ENCODE assay signal across 8 cellular contexts in genomic region chr20:45880988-45881788, GRCh38. TPM values are rescaled to one million over a fixed set of nuclear protein-coding genes. Genes with fewer than 3 reads are reported as not detected.
DNase-seq lines count a peak whose midpoint lies in the region; ATAC-seq, FAIRE-seq and TF ChIP-seq lines count a peak whose summit lies in the region.

TSS of gene ZSWIM1 (plus strand) at chr20:45881227. CDS start at chr20:45882593, 1,366 bp downstream.

- ATAC-seq in HG02763 (IDR thresholded peaks at IDR 0.05; ENCODE audit: unreplicated experiment), result peak; percentile 95
- peak; percentile 94 for ATAC-seq in activated naive CD8-positive, alpha-beta T cell treated with anti-CD3 and anti-CD28 coated beads, Interleukin-2, amount 50 U/mL, for 24 hours
- ATAC-seq in pancreas, result peak; percentile 99

- no peaks in the 10 kb centered on the region for H4K20me1 ChIP-seq in SU-DHL-6 (ENCODE audit: low read depth, low read length)

- H3K27me3 Mint-ChIP-seq in activated naive CD8-positive, alpha-beta T cell treated with anti-CD3 and anti-CD28 coated beads, Interleukin-2, amount 50 U/mL, for 24 hours, result no peaks in the 10 kb centered on the region

- H2AFZ ChIP-seq in SU-DHL-6 (ENCODE audit: low read depth, low read length, severe bottlenecking), result peak within 1 kb of the TSS; percentile 29

- TF ChIP-seq CTCF in GM12875 (IDR thresholded peaks at IDR 0.05; ENCODE audit: borderline replicate concordance, insufficient read depth, low read depth, low read length) (no peak), SU-DHL-6 (IDR thresholded peaks at IDR 0.05; ENCODE audit: insufficient read depth, low read length, poor library complexity, severe bottlenecking) (no peak), cardiac muscle cell (IDR thresholded peaks at IDR 0.05; ENCODE audit: low read depth, low read length) (no peak), pancreas (IDR thresholded peaks at IDR 0.05) (no peak), tibial artery (IDR thresholded peaks at IDR 0.05) (peak in 1 of 2 experiments; percentile 19)

- intact Hi-C loops in pancreas (cut with DNase I), result no loop called here
- intact Hi-C loops in tibial artery (cut with DNase I; ENCODE audit: low total_unique reads), result loop anchor here (10.0 kb wide), 1 partner anchor 86 kb away; the partner anchor contains the start of genes DNTTIP1 and WFDC3

- H3K36me3 ChIP-seq in SU-DHL-6 (ENCODE audit: low read length) (no peaks in the 10 kb centered on the region), cardiac muscle cell (peaks cover 24% of the 10 kb centered on the region), pancreas (peaks cover 0 to 24% (median 6%) of the 10 kb centered on the region in 3 donors), tibial artery (peaks cover 24 to 49% (median 39%) of the 10 kb centered on the region in 3 donors)

- H3K4me3 ChIP-seq in GM12875 (ENCODE audit: low read depth, low read length) (peak within 1 kb of the TSS; percentile 62), SU-DHL-6 (ENCODE audit: insufficient read depth, low read length, poor library complexity, severe bottlenecking) (peak within 1 kb of the TSS; percentile 74), cardiac muscle cell (peak within 1 kb of the TSS; percentile 52), pancreas (peak within 1 kb of the TSS; percentile 27 to 64 (median 41)), tibial artery (peak within 1 kb of the TSS; percentile 56 to 67)

- H3K4me1 ChIP-seq in cardiac muscle cell (ENCODE audit: low read depth), result peaks cover 6% of the 10 kb centered on the region
- peaks cover 3 to 9% (median 4%) of the 10 kb centered on the region in 3 donors for H3K4me1 ChIP-seq in pancreas
- H3K4me1 ChIP-seq in tibial artery, result peaks cover 0 to 17% (median 13%) of the 10 kb centered on the region in 4 donors

- DNase-seq in NCI-H1417 (lab: John Stamatoyannopoulos, UW), result peak; percentile 99 to 100 (median 100)
- DNase-seq in activated naive CD8-positive, alpha-beta T cell treated with anti-CD3 and anti-CD28 coated beads, Interleukin-2, amount 50 U/mL, for 24 hours, result peak; percentile 99
- peak; percentile 98 to 99 for DNase-seq in cardiac muscle cell (ENCODE audit: low read depth in 1 of 2, low spot score in 1 of 2)
- peak; percentile 98 to 100 (median 99) for DNase-seq in pancreas
- DNase-seq in tibial artery, result peak; percentile 100

- peaks cover 16% of the 10 kb centered on the region for H3K36me3 Mint-ChIP-seq in activated naive CD8-positive, alpha-beta T cell treated with anti-CD3 and anti-CD28 coated beads, Interleukin-2, amount 50 U/mL, for 24 hours (ENCODE audit: low read depth)

- H3K27ac Mint-ChIP-seq in activated naive CD8-positive, alpha-beta T cell treated with anti-CD3 and anti-CD28 coated beads, Interleukin-2, amount 50 U/mL, for 24 hours, result peak within 1 kb of the TSS; percentile 90

- H3F3A ChIP-seq in SU-DHL-6 (ENCODE audit: insufficient read depth), result no peaks in the 10 kb centered on the region

- H3K9ac ChIP-seq in SU-DHL-6 (ENCODE audit: low read length), result peak within 1 kb of the TSS; percentile 78

- 0 out of 2 replicates have a peak within 1 kb of the TSS, but pooled peaks have one; percentile 10 for H3K27ac ChIP-seq in SU-DHL-6 (ENCODE audit: low read depth, low read length)
- peak within 1 kb of the TSS; percentile 67 for H3K27ac ChIP-seq in cardiac muscle cell
- peak within 1 kb of the TSS; percentile 44 to 65 (median 55) for H3K27ac ChIP-seq in pancreas
- peak within 1 kb of the TSS; percentile 81 to 83 for H3K27ac ChIP-seq in tibial artery

- H3K4me1 Mint-ChIP-seq in activated naive CD8-positive, alpha-beta T cell treated with anti-CD3 and anti-CD28 coated beads, Interleukin-2, amount 50 U/mL, for 24 hours, result peaks cover 45% of the 10 kb centered on the region

- H3K9me2 ChIP-seq in SU-DHL-6 (replicated peaks; ENCODE audit: insufficient read depth, low read length), result no peaks in the 10 kb centered on the region

- FAIRE-seq in pancreas (lab: Jason Lieb, UNC), result peak; percentile 94

- H3K27me3 ChIP-seq in SU-DHL-6 (ENCODE audit: low read length), result no peaks in the 10 kb centered on the region
- H3K27me3 ChIP-seq in cardiac muscle cell, result no peaks in the 10 kb centered on the region
- no peaks in the 10 kb centered on the region for H3K27me3 ChIP-seq in pancreas
- no peaks in the 10 kb centered on the region for H3K27me3 ChIP-seq in tibial artery

- H3K79me2 ChIP-seq in SU-DHL-6 (ENCODE audit: insufficient read depth, low read length), result peaks cover 5% of the 10 kb centered on the region

- peak within 1 kb of the TSS; percentile 97 for H3K4me2 ChIP-seq in SU-DHL-6 (ENCODE audit: low read depth, low read length, poor library complexity, severe bottlenecking)

- 0% methylated on average over 23 of the region's 23 CpGs for WGBS in pancreas, 2 donors

- H3K4me3 Mint-ChIP-seq in activated naive CD8-positive, alpha-beta T cell treated with anti-CD3 and anti-CD28 coated beads, Interleukin-2, amount 50 U/mL, for 24 hours, result peak within 1 kb of the TSS; percentile 91

- no peaks in the 10 kb centered on the region for H3K9me3 Mint-ChIP-seq in activated naive CD8-positive, alpha-beta T cell treated with anti-CD3 and anti-CD28 coated beads, Interleukin-2, amount 50 U/mL, for 24 hours

- H3K9me3 ChIP-seq in SU-DHL-6 (ENCODE audit: insufficient read depth, low read length) (no peaks in the 10 kb centered on the region), cardiac muscle cell (ENCODE audit: low read depth) (no peaks in the 10 kb centered on the region), pancreas (no peaks in the 10 kb centered on the region), tibial artery (no peaks in the 10 kb centered on the region)

RNA-seq across cellular contexts. Expression of gene ZSWIM1, which starts in this region (rescaled TPM):
- 11.7 and 12.9 TPM in 2 replicates for total RNA-seq in cardiac muscle cell
- 13.5 and 13.7 TPM in 2 replicates for polyA plus RNA-seq in cardiac muscle cell
- total RNA-seq in pancreas, result 1 to 10 TPM; 2.9 to 6.0 (median 4.0) TPM
- polyA plus RNA-seq in pancreas, result 1 to 10 TPM; 2.4 to 3.1 TPM

Comparison
In these comparisons a context has a peak if more than half of its experiments do, and no peak if none do; other contexts are left out.
1. Peak in every context shown above with its lines: DNase-seq, ATAC-seq, H3K4me3 ChIP-seq and H3K27ac ChIP-seq.
2. H3K27ac ChIP-seq: peak in every context shown above with its lines; median percentile 82 in tibial artery; 67 in cardiac muscle cell; 55 in pancreas; 10 in SU-DHL-6.